In the genomic region with DNA sequence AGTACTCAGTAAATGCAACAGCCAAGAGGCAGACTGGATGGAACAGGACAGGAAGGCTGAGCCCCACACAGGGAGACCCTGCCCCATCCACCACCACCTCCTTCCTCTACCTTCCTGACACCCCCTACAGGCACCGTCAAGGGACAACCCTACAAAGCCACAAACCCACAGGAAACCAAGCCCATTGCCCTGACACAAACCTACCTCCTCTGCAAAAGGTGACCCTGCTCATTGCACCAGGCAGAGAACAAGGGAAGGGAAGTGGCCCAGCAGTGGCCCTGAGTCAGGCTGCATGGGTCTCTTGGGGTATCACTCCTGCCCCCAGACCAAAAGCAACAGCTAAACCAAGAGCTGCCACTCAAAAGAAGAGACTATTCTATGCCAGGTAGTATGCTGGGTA, we compare ENCODE assay signal across 22 cellular contexts. TPM values are rescaled to one million over a fixed set of nuclear protein-coding genes. Genes with fewer than 3 reads are reported as not detected.
DNase-seq lines count a peak whose midpoint lies in the region; ATAC-seq, FAIRE-seq and TF ChIP-seq lines count a peak whose summit lies in the region.
"Had no signal": no experiment of that assay in that cellular context is flagged by ENCODE, and none has a peak within 500 bp of the region (broad histone marks: within the 10 kb centered on the region; RNA-seq: fewer than 3 reads in every experiment).

No MANE protein-coding gene starts in this region.

- no peaks in the 10 kb centered on the region for H3K27me3 Mint-ChIP-seq in activated CD4-positive, alpha-beta T cell treated with anti-CD3 and anti-CD28 coated beads, Interleukin-2, amount 10 ng/mL, durations not matched to agents 24 days and 14 days
- no peaks in the 10 kb centered on the region for H3K27me3 Mint-ChIP-seq in natural killer cell treated with Interleukin-12 subunit alpha and Interleukin-12 subunit beta and Interleukin-15 and Interleukin-18, amount 100 ng/mL, for 72 hours

- peak; percentile 74; the same call in 1 of the 2 replicates for TF ChIP-seq POLR2A in GM12892 (IDR thresholded peaks at IDR 0.05; ENCODE audit: low read depth, low read length)

- peak; percentile 86 for DNase-seq in activated CD4-positive, alpha-beta T cell treated with anti-CD3 and anti-CD28 coated beads, Interleukin-2, amount 10 ng/mL, durations not matched to agents 24 days and 14 days
- no peak for DNase-seq in activated CD4-positive, alpha-beta T cell treated with anti-CD3 and anti-CD28 coated beads for 4 hours
- DNase-seq in GM12892 (ENCODE audit: insufficient read length) (no peak), MV-4-11 (lab: John Stamatoyannopoulos, UW) (no peak)
- peak; percentile 37 to 42 for DNase-seq in activated T-cell treated with anti-CD3 and anti-CD28 coated beads, Interleukin-2, amount 50 U/mL, for 48 hours
- no peak for DNase-seq in natural killer cell treated with Interleukin-12 subunit alpha and Interleukin-12 subunit beta and Interleukin-15 and Interleukin-18, amount 100 ng/mL, for 72 hours (ENCODE audit: low spot score)
- DNase-seq: adrenal gland; dorsolateral prefrontal cortex; erythroblast; H7; MG63; NCI-H187; stimulated activated CD4-positive, alpha-beta T cell treated with anti-CD3 and anti-CD28 coated beads, Interleukin-4, amount 100 ng/mL, for 24 hours had no signal

- peaks cover 35% of the 10 kb centered on the region for H3K36me3 Mint-ChIP-seq in activated CD4-positive, alpha-beta T cell treated with anti-CD3 and anti-CD28 coated beads, Interleukin-2, amount 10 ng/mL, durations not matched to agents 24 days and 14 days (ENCODE audit: low read depth)
- peaks cover 48% of the 10 kb centered on the region for H3K36me3 Mint-ChIP-seq in natural killer cell treated with Interleukin-12 subunit alpha and Interleukin-12 subunit beta and Interleukin-15 and Interleukin-18, amount 100 ng/mL, for 72 hours
- H3K36me3 Mint-ChIP-seq: memory B cell had no signal

- peaks cover 64% of the 10 kb centered on the region for H3K4me1 Mint-ChIP-seq in activated CD4-positive, alpha-beta T cell treated with anti-CD3 and anti-CD28 coated beads, Interleukin-2, amount 10 ng/mL, durations not matched to agents 24 days and 14 days
- peaks cover 58 to 82% of the 10 kb centered on the region in 2 donors for H3K4me1 Mint-ChIP-seq in natural killer cell treated with Interleukin-12 subunit alpha and Interleukin-12 subunit beta and Interleukin-15 and Interleukin-18, amount 100 ng/mL, for 72 hours (ENCODE audit: low read depth in 2 of 2)

- peak; percentile 86 for FAIRE-seq in GM12892 (lab: Jason Lieb, UNC)
- FAIRE-seq: frontal cortex, HepG2 had no signal

- H3K9me3 Mint-ChIP-seq in activated CD4-positive, alpha-beta T cell treated with anti-CD3 and anti-CD28 coated beads, Interleukin-2, amount 10 ng/mL, durations not matched to agents 24 days and 14 days, result peaks cover 14% of the 10 kb centered on the region
- H3K9me3 Mint-ChIP-seq in natural killer cell treated with Interleukin-12 subunit alpha and Interleukin-12 subunit beta and Interleukin-15 and Interleukin-18, amount 100 ng/mL, for 72 hours, result no peaks in the 10 kb centered on the region

- H3K4me3 Mint-ChIP-seq in activated CD4-positive, alpha-beta T cell treated with anti-CD3 and anti-CD28 coated beads, Interleukin-2, amount 10 ng/mL, durations not matched to agents 24 days and 14 days, result peak overlapping the region; percentile 69
- H3K4me3 Mint-ChIP-seq in natural killer cell treated with Interleukin-12 subunit alpha and Interleukin-12 subunit beta and Interleukin-15 and Interleukin-18, amount 100 ng/mL, for 72 hours, result peak overlapping the region; percentile 91
- H3K4me3 Mint-ChIP-seq: memory B cell had no signal

- ATAC-seq in natural killer cell treated with Interleukin-12 subunit alpha and Interleukin-12 subunit beta and Interleukin-15 and Interleukin-18, amount 100 ng/mL, for 72 hours, result peak in 1 of 2 donors; percentile 48
- no peak for ATAC-seq in GM21723 (IDR thresholded peaks at IDR 0.05; ENCODE audit: unreplicated experiment)
- no peak for ATAC-seq in GM19467 (IDR thresholded peaks at IDR 0.05; ENCODE audit: unreplicated experiment)
- ATAC-seq: HepG2; naive thymus-derived CD8-positive, alpha-beta T cell had no signal

- H3K27ac Mint-ChIP-seq in activated CD4-positive, alpha-beta T cell treated with anti-CD3 and anti-CD28 coated beads, Interleukin-2, amount 10 ng/mL, durations not matched to agents 24 days and 14 days, result peak overlapping the region; percentile 92
- peak overlapping the region; percentile 96 to 100 for H3K27ac Mint-ChIP-seq in natural killer cell treated with Interleukin-12 subunit alpha and Interleukin-12 subunit beta and Interleukin-15 and Interleukin-18, amount 100 ng/mL, for 72 hours
- H3K27ac Mint-ChIP-seq: memory B cell, progenitor cell of endocrine pancreas had no signal

- intact Hi-C loops in activated CD4-positive, alpha-beta T cell treated with anti-CD3 and anti-CD28 coated beads, Interleukin-2, amount 10 ng/mL, durations not matched to agents 24 days and 14 days (cut with micrococcal nuclease), result loop anchor here (5.0 kb wide), 1 partner anchor 47 kb away; no protein-coding TSS in a partner anchor

RNA-seq across cellular contexts. Expression of a gene that starts 21.0 kb away (rescaled TPM):
- total RNA-seq in activated CD4-positive, alpha-beta T cell treated with anti-CD3 and anti-CD28 coated beads, Interleukin-2, amount 10 ng/mL, durations not matched to agents 24 days and 14 days, result 10.3 and 11.3 TPM in 2 replicates
- polyA plus RNA-seq in GM12892 (2012; ENCODE audit: missing spikeins), result 16.0 TPM
- total RNA-seq in natural killer cell treated with Interleukin-12 subunit alpha and Interleukin-12 subunit beta and Interleukin-15 and Interleukin-18, amount 100 ng/mL, for 72 hours, result 10 to 100 TPM; 16.3 to 66.7 TPM
- total RNA-seq: HepG2, smooth muscle cell had no signal
- polyA plus RNA-seq: BJ, HepG2 had no signal

Comparison
In these comparisons a context has a peak if more than half of its experiments do, and no peak if none do; other contexts are left out.
1. DNase-seq: peak in activated CD4-positive, alpha-beta T cell treated with anti-CD3 and anti-CD28 coated beads, Interleukin-2, amount 10 ng/mL, durations not matched to agents 24 days and 14 days (single experiment) and activated T-cell treated with anti-CD3 and anti-CD28 coated beads, Interleukin-2, amount 50 U/mL, for 48 hours (2 of 2); none in activated CD4-positive, alpha-beta T cell treated with anti-CD3 and anti-CD28 coated beads for 4 hours (0 of 2), GM12892 (single experiment), natural killer cell treated with Interleukin-12 subunit alpha and Interleukin-12 subunit beta and Interleukin-15 and Interleukin-18, amount 100 ng/mL, for 72 hours (single experiment) and MV-4-11 (single experiment).